8 cellular contexts compared by ENCODE assay signal in genomic region chr1:100589667-100590066, GRCh38. TPM values are rescaled to one million over a fixed set of nuclear protein-coding genes. Genes with fewer than 3 reads are reported as not detected.
"Had no signal": no experiment of that assay in that cellular context is flagged by ENCODE, and none has a peak within 500 bp of the region (broad histone marks: within the 10 kb centered on the region; RNA-seq: fewer than 3 reads in every experiment).

No MANE protein-coding gene starts in this region.

- ATAC-seq: GM12878 had no signal

- H3K4me3 ChIP-seq: GM12878 had no signal

- DNase-seq: GDM1, GF-D8 had no signal

- FAIRE-seq: G401.6, GM12878, GM12891, GM12892, GM18507 had no signal

RNA-seq across cellular contexts. Expression of gene GPR88, which starts 51.7 kb away (rescaled TPM):
- total RNA-seq: G401 had no signal
